In the genomic region with DNA sequence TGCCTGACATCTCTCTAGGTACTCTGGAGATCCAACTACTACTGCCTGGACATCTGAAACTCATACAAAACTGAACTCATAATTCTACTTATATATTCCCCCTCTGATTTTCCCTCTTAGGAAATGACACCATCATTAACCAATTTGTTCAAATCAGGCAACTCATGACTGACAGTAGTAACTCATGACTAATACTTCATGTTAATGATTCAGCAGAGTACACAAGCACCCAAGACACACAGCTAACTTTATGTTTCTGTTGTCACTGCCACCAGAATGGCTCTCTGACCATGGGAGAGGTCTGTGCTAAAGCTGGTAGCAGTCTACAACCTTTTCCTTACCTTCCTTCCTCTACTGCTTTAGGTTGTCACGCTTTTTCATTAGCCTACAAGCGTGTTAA, we compare ENCODE assay signal across 16 cellular contexts.
A peak's percentile ranks its signal among the peaks of the same experiment; 100 is the strongest.
DNase-seq lines count a peak whose midpoint lies in the region; ATAC-seq and TF ChIP-seq lines count a peak whose summit lies in the region.
"Had no signal": no experiment of that assay in that cellular context is flagged by ENCODE, and none has a peak within 500 bp of the region (broad histone marks: within the 10 kb centered on the region; RNA-seq: fewer than 3 reads in every experiment).

No MANE protein-coding gene starts in this region.

- ATAC-seq in HG03280 (IDR thresholded peaks at IDR 0.05; ENCODE audit: unreplicated experiment), result no peak
- ATAC-seq: mucosa of descending colon had no signal

- H3K27ac Mint-ChIP-seq in activated T-cell treated with anti-CD3 and anti-CD28 coated beads, Interleukin-2, amount 50 U/mL, for 24 hours, result peak overlapping the region; percentile 47
- no peak overlapping the region for H3K27ac Mint-ChIP-seq in type B pancreatic cell

- no peak overlapping the region for H3K4me3 Mint-ChIP-seq in activated T-cell treated with anti-CD3 and anti-CD28 coated beads, Interleukin-2, amount 50 U/mL, for 24 hours
- no peak overlapping the region for H3K4me3 Mint-ChIP-seq in type B pancreatic cell

- no peaks in the 10 kb centered on the region for H3K27me3 Mint-ChIP-seq in activated T-cell treated with anti-CD3 and anti-CD28 coated beads, Interleukin-2, amount 50 U/mL, for 24 hours
- H3K27me3 Mint-ChIP-seq in type B pancreatic cell, result no peaks in the 10 kb centered on the region

- DNase-seq in activated T-cell treated with anti-CD3 and anti-CD28 coated beads, Interleukin-2, amount 50 U/mL, for 24 hours, result no peak
- DNase-seq in activated T-cell treated with anti-CD3 and anti-CD28 coated beads, Interleukin-2, amount 50 U/mL, for 48 hours, result no peak
- peak; percentile 95 for DNase-seq in RKO (ENCODE audit: low spot score)
- peak; percentile 24 to 43 for DNase-seq in foreskin fibroblast
- DNase-seq in retinal pigment epithelial cell (ENCODE audit: low read depth), result peak; percentile 12
- no peak for DNase-seq in type B pancreatic cell (ENCODE audit: extremely low spot score, unreplicated experiment)
- no peak for DNase-seq in HUDEP-2 (lab: John Stamatoyannopoulos, UW; ENCODE audit: unreplicated experiment in 76 of 76)
- DNase-seq: activated CD8-positive, alpha-beta memory T cell treated with anti-CD3 and anti-CD28 coated beads for 24 hours; DMS153; H7; mucosa of descending colon; NCI-H1930; sigmoid colon; T-helper 1 cell; upper lobe of left lung had no signal

- H3K4me3 ChIP-seq in foreskin fibroblast (ENCODE audit: low read depth in 1 of 2, low read length in 2 of 2), result no peak overlapping the region
- no peak overlapping the region for H3K4me3 ChIP-seq in retinal pigment epithelial cell (ENCODE audit: low read length)
- H3K4me3 ChIP-seq: mucosa of descending colon, sigmoid colon, upper lobe of left lung had no signal

- H3K9me3 Mint-ChIP-seq in activated T-cell treated with anti-CD3 and anti-CD28 coated beads, Interleukin-2, amount 50 U/mL, for 24 hours, result no peaks in the 10 kb centered on the region
- no peaks in the 10 kb centered on the region for H3K9me3 Mint-ChIP-seq in type B pancreatic cell

- peaks cover 85% of the 10 kb centered on the region for H3K36me3 Mint-ChIP-seq in activated T-cell treated with anti-CD3 and anti-CD28 coated beads, Interleukin-2, amount 50 U/mL, for 24 hours (ENCODE audit: low read depth)
- H3K36me3 Mint-ChIP-seq in type B pancreatic cell, result peaks cover 5% of the 10 kb centered on the region

- peaks cover 10% of the 10 kb centered on the region for H3K4me1 Mint-ChIP-seq in activated T-cell treated with anti-CD3 and anti-CD28 coated beads, Interleukin-2, amount 50 U/mL, for 24 hours (ENCODE audit: low read depth)
- no peaks in the 10 kb centered on the region for H3K4me1 Mint-ChIP-seq in type B pancreatic cell (ENCODE audit: unreplicated experiment)

- no peak for TF ChIP-seq CTCF in foreskin fibroblast (IDR thresholded peaks at IDR 0.05; ENCODE audit: low read depth, low read length)
- no peak for TF ChIP-seq CTCF in retinal pigment epithelial cell (conservative IDR thresholded peaks at IDR 0.05; ENCODE audit: low read depth, low read length)
- TF ChIP-seq CTCF in type B pancreatic cell (conservative IDR thresholded peaks at IDR 0.05), result no peak

Comparison
In these comparisons a context has a peak if more than half of its experiments do, and no peak if none do; other contexts are left out.
1. DNase-seq: peak in RKO (single experiment), foreskin fibroblast (2 of 2) and retinal pigment epithelial cell (single experiment); none in activated T-cell treated with anti-CD3 and anti-CD28 coated beads, Interleukin-2, amount 50 U/mL, for 24 hours (single experiment), activated T-cell treated with anti-CD3 and anti-CD28 coated beads, Interleukin-2, amount 50 U/mL, for 48 hours (0 of 2), type B pancreatic cell (single experiment) and HUDEP-2 (0 of 76).